Comparison of ENCODE assay signal across 9 cellular contexts in genomic region chr4:172042714-172043114, GRCh38.
DNase-seq lines count a peak whose midpoint lies in the region; ATAC-seq, FAIRE-seq and TF ChIP-seq lines count a peak whose summit lies in the region.
"Had no signal": no experiment of that assay in that cellular context is flagged by ENCODE, and none has a peak within 500 bp of the region (broad histone marks: within the 10 kb centered on the region; RNA-seq: fewer than 3 reads in every experiment).

No MANE protein-coding gene starts in this region.

- TF ChIP-seq CTCF in osteocyte (IDR thresholded peaks at IDR 0.05) = no peak

- DNase-seq in NCI-H510A treated with DMSO at 0.1 percent for 48 hours (lab: John Stamatoyannopoulos, UW) (peak; percentile 65), NCI-H510A (lab: John Stamatoyannopoulos, UW) (no peak), NCI-H2081 (lab: John Stamatoyannopoulos, UW) (peak; percentile 69 to 86), adipocyte (ENCODE audit: low read depth) (peak; percentile 11), urothelium cell line (ENCODE audit: low spot score) (peak; percentile 25), osteocyte (ENCODE audit: extremely low spot score, unreplicated experiment) (no peak)
- DNase-seq in activated CD4-positive, CD25-positive, alpha-beta regulatory T cell treated with anti-CD3 and anti-CD28 coated beads, Interleukin-2, amount 50 U/mL, for 72 hours = no peak

- no peaks in the 10 kb centered on the region for H3K27me3 ChIP-seq in adipocyte (replicated peaks; ENCODE audit: control insufficient read depth, insufficient read depth, low read length)

- no peaks in the 10 kb centered on the region for H3K27me3 Mint-ChIP-seq in stimulated activated memory B cell treated with anti-CD40 and anti-IgM and Interleukin-4, amounts not matched to agents 10 μg/mL and 1 μg/mL and 100 μg/mL, for 72 hours
- H3K27me3 Mint-ChIP-seq in osteocyte (ENCODE audit: unreplicated experiment) = no peaks in the 10 kb centered on the region
- H3K27me3 Mint-ChIP-seq: activated naive CD8-positive, alpha-beta T cell had no signal

- H3K9me3 ChIP-seq in adipocyte (ENCODE audit: control insufficient read depth, low read length) = no peaks in the 10 kb centered on the region

- no peak overlapping the region for H3K4me3 ChIP-seq in adipocyte (ENCODE audit: low read length)

- H3K4me3 Mint-ChIP-seq in stimulated activated memory B cell treated with anti-CD40 and anti-IgM and Interleukin-4, amounts not matched to agents 10 μg/mL and 1 μg/mL and 100 μg/mL, for 72 hours = no peak overlapping the region
- H3K4me3 Mint-ChIP-seq in osteocyte (ENCODE audit: unreplicated experiment) = no peak overlapping the region
- H3K4me3 Mint-ChIP-seq: activated naive CD8-positive, alpha-beta T cell had no signal

- no peak for ATAC-seq in stimulated activated memory B cell treated with anti-CD40 and anti-IgM and Interleukin-4, amounts not matched to agents 10 μg/mL and 1 μg/mL and 100 μg/mL, for 72 hours

- no peak overlapping the region for H3K27ac Mint-ChIP-seq in stimulated activated memory B cell treated with anti-CD40 and anti-IgM and Interleukin-4, amounts not matched to agents 10 μg/mL and 1 μg/mL and 100 μg/mL, for 72 hours
- no peak overlapping the region for H3K27ac Mint-ChIP-seq in osteocyte (ENCODE audit: unreplicated experiment)
- H3K27ac Mint-ChIP-seq: activated naive CD8-positive, alpha-beta T cell had no signal

- H3K9ac ChIP-seq in adipocyte (ENCODE audit: low read length) = no peak overlapping the region

- no peak for FAIRE-seq in urothelium cell line (lab: Jason Lieb, UNC)

- no peaks in the 10 kb centered on the region for H3K36me3 Mint-ChIP-seq in stimulated activated memory B cell treated with anti-CD40 and anti-IgM and Interleukin-4, amounts not matched to agents 10 μg/mL and 1 μg/mL and 100 μg/mL, for 72 hours
- H3K36me3 Mint-ChIP-seq in osteocyte (ENCODE audit: unreplicated experiment) = no peaks in the 10 kb centered on the region
- H3K36me3 Mint-ChIP-seq: activated naive CD8-positive, alpha-beta T cell had no signal

- H3K4me1 ChIP-seq in adipocyte (ENCODE audit: control insufficient read depth, insufficient read depth, low read length) = peaks cover 3% of the 10 kb centered on the region

- no peaks in the 10 kb centered on the region for H3K9me3 Mint-ChIP-seq in stimulated activated memory B cell treated with anti-CD40 and anti-IgM and Interleukin-4, amounts not matched to agents 10 μg/mL and 1 μg/mL and 100 μg/mL, for 72 hours
- H3K9me3 Mint-ChIP-seq in osteocyte (ENCODE audit: unreplicated experiment) = no peaks in the 10 kb centered on the region

- no peaks in the 10 kb centered on the region for H3K36me3 ChIP-seq in adipocyte (ENCODE audit: control insufficient read depth, insufficient read depth, low read length, severe bottlenecking)

- H3K4me1 Mint-ChIP-seq in stimulated activated memory B cell treated with anti-CD40 and anti-IgM and Interleukin-4, amounts not matched to agents 10 μg/mL and 1 μg/mL and 100 μg/mL, for 72 hours = no peaks in the 10 kb centered on the region
- H3K4me1 Mint-ChIP-seq in osteocyte (ENCODE audit: unreplicated experiment) = no peaks in the 10 kb centered on the region

Comparison
In these comparisons a context has a peak if more than half of its experiments do, and no peak if none do; other contexts are left out.
1. DNase-seq: peak in NCI-H510A treated with DMSO at 0.1 percent for 48 hours (single experiment), NCI-H2081 (2 of 2), adipocyte (single experiment) and urothelium cell line (single experiment); none in NCI-H510A (single experiment), activated CD4-positive, CD25-positive, alpha-beta regulatory T cell treated with anti-CD3 and anti-CD28 coated beads, Interleukin-2, amount 50 U/mL, for 72 hours (single experiment) and osteocyte (single experiment).